15 cellular contexts compared by ENCODE assay signal in genomic region chr1:190176776-190177175, GRCh38.
"Had no signal": no experiment of that assay in that cellular context is flagged by ENCODE, and none has a peak within 500 bp of the region (broad histone marks: within the 10 kb centered on the region; RNA-seq: fewer than 3 reads in every experiment).

No MANE protein-coding gene starts in this region.

- H3K36me3 Mint-ChIP-seq: activated naive CD4-positive, alpha-beta T cell treated with anti-CD3 and anti-CD28 coated beads, Interleukin-2, amount 10 ng/mL, durations not matched to agents 7 days and 5 days had no signal

- H3K4me1 Mint-ChIP-seq: activated CD4-positive, alpha-beta T cell treated with anti-CD3 and anti-CD28 coated beads for 36 hours; activated naive CD4-positive, alpha-beta T cell treated with anti-CD3 and anti-CD28 coated beads, Interleukin-2, amount 10 ng/mL, durations not matched to agents 7 days and 5 days; activated T-helper 17 cell treated with anti-CD3 and anti-CD28 coated beads, Interleukin-2, amount 50 U/mL, for 72 hours; nephron progenitor cell; stimulated activated naive CD8-positive, alpha-beta T cell treated with anti-CD3 and anti-CD28 coated beads, Interleukin-15, amount 100 ng/mL, for 72 hours had no signal

- H3K9me3 Mint-ChIP-seq: activated naive CD4-positive, alpha-beta T cell treated with anti-CD3 and anti-CD28 coated beads, Interleukin-2, amount 10 ng/mL, durations not matched to agents 7 days and 5 days; nephron progenitor cell had no signal

- H3K27me3 Mint-ChIP-seq: activated CD4-positive, alpha-beta T cell treated with anti-CD3 and anti-CD28 coated beads for 36 hours; activated naive CD4-positive, alpha-beta T cell treated with anti-CD3 and anti-CD28 coated beads, Interleukin-2, amount 10 ng/mL, durations not matched to agents 7 days and 5 days; activated T-helper 17 cell treated with anti-CD3 and anti-CD28 coated beads, Interleukin-2, amount 50 U/mL, for 72 hours; dendritic cell treated with granulocyte-macrophage colony-stimulating factor and Interleukin-4, amounts not matched to agents 40 ng/mL and 50 ng/mL, for 4 days; stimulated activated naive CD8-positive, alpha-beta T cell treated with anti-CD3 and anti-CD28 coated beads, Interleukin-15, amount 100 ng/mL, for 72 hours had no signal

- ATAC-seq: activated CD4-positive, alpha-beta T cell treated with anti-CD3 and anti-CD28 coated beads for 36 hours; activated T-helper 17 cell treated with anti-CD3 and anti-CD28 coated beads, Interleukin-2, amount 50 U/mL, for 72 hours; gastrocnemius medialis; left ventricle myocardium superior; stimulated activated naive CD8-positive, alpha-beta T cell treated with anti-CD3 and anti-CD28 coated beads, Interleukin-15, amount 100 ng/mL, for 72 hours had no signal

- H3K4me3 ChIP-seq: adrenal gland, gastrocnemius medialis, thoracic aorta had no signal

- DNase-seq: activated CD4-positive, alpha-beta T cell treated with anti-CD3 and anti-CD28 coated beads for 36 hours; activated CD8-positive, alpha-beta memory T cell treated with anti-CD3 and anti-CD28 coated beads for 24 hours; activated naive CD4-positive, alpha-beta T cell treated with anti-CD3 and anti-CD28 coated beads, Interleukin-2, amount 10 ng/mL, durations not matched to agents 7 days and 5 days; adrenal gland; brain microvascular endothelial cell; gastrocnemius medialis; left ventricle myocardium superior; mesenchymal stem cell; nephron progenitor cell; stimulated activated CD4-positive, alpha-beta T cell treated with anti-CD3 and anti-CD28 coated beads, Interleukin-15, amount 100 ng/mL, for 24 hours; stimulated activated CD4-positive, alpha-beta T cell treated with anti-CD3 and anti-CD28 coated beads, Interleukin-4, amount 100 ng/mL, for 4 hours; stimulated activated naive CD8-positive, alpha-beta T cell treated with anti-CD3 and anti-CD28 coated beads, Interleukin-15, amount 100 ng/mL, for 72 hours had no signal

- H3K27ac Mint-ChIP-seq: activated CD4-positive, alpha-beta T cell treated with anti-CD3 and anti-CD28 coated beads for 36 hours; activated naive CD4-positive, alpha-beta T cell treated with anti-CD3 and anti-CD28 coated beads, Interleukin-2, amount 10 ng/mL, durations not matched to agents 7 days and 5 days; activated T-helper 17 cell treated with anti-CD3 and anti-CD28 coated beads, Interleukin-2, amount 50 U/mL, for 72 hours; dendritic cell treated with granulocyte-macrophage colony-stimulating factor and Interleukin-4, amounts not matched to agents 40 ng/mL and 50 ng/mL, for 4 days; nephron progenitor cell; stimulated activated naive CD8-positive, alpha-beta T cell treated with anti-CD3 and anti-CD28 coated beads, Interleukin-15, amount 100 ng/mL, for 72 hours had no signal

- H3K4me3 Mint-ChIP-seq: activated CD4-positive, alpha-beta T cell treated with anti-CD3 and anti-CD28 coated beads for 36 hours; activated naive CD4-positive, alpha-beta T cell treated with anti-CD3 and anti-CD28 coated beads, Interleukin-2, amount 10 ng/mL, durations not matched to agents 7 days and 5 days; activated T-helper 17 cell treated with anti-CD3 and anti-CD28 coated beads, Interleukin-2, amount 50 U/mL, for 72 hours; dendritic cell treated with granulocyte-macrophage colony-stimulating factor and Interleukin-4, amounts not matched to agents 40 ng/mL and 50 ng/mL, for 4 days; nephron progenitor cell; stimulated activated naive CD8-positive, alpha-beta T cell treated with anti-CD3 and anti-CD28 coated beads, Interleukin-15, amount 100 ng/mL, for 72 hours had no signal
